In the genomic region with DNA sequence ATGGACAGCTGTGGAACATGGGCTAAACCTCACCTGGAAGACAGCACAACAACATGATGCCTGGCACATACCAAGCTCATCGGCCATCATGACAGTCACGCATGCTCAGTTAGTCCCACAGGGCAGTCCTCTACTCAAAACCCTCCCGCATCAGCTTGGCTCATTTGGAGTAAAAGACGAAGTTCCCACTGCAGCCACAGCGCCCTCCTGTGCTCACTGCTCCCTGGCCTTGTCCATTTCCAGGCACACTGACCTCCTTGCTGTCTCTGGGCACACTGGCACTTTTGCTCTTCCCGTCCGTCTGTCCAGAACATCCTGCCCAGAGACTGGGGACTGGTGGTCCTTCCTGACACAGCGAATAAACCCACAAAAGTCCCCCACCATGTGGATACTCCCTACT, we compare ENCODE assay signal across 19 cellular contexts.
DNase-seq lines count a peak whose midpoint lies in the region; ATAC-seq, FAIRE-seq and TF ChIP-seq lines count a peak whose summit lies in the region.
"Had no signal": no experiment of that assay in that cellular context is flagged by ENCODE, and none has a peak within 500 bp of the region (broad histone marks: within the 10 kb centered on the region; RNA-seq: fewer than 3 reads in every experiment).

No MANE protein-coding gene starts in this region.

- peak; percentile 14 for TF ChIP-seq CTCF in DND-41 (IDR thresholded peaks at IDR 0.05; ENCODE audit: borderline replicate concordance, extremely low read depth, low read length, poor library complexity, severe bottlenecking)
- TF ChIP-seq CTCF in astrocyte of the spinal cord (IDR thresholded peaks at IDR 0.05; ENCODE audit: low read depth, low read length): peak; percentile 3
- TF ChIP-seq CTCF in keratinocyte (optimal IDR thresholded peaks at IDR 0.05 in 1 of 3, IDR thresholded peaks at IDR 0.05 in 1 of 3, conservative IDR thresholded peaks at IDR 0.05 in 1 of 3; ENCODE audit: extremely low read depth in 1 of 3, insufficient read depth in 2 of 3, low read length in 3 of 3): peak in 2 of 3 experiments; percentile 10 to 28

- FAIRE-seq in keratinocyte (lab: Jason Lieb, UNC): no peak
- FAIRE-seq: D721Med had no signal

- H3K36me3 ChIP-seq in DND-41 (ENCODE audit: insufficient read depth, low read length): peaks cover 88% of the 10 kb centered on the region
- H3K36me3 ChIP-seq in H7 (replicated peaks; ENCODE audit: control insufficient read depth, insufficient read depth, low read length): peaks cover 5% of the 10 kb centered on the region
- peaks cover 16 to 22% of the 10 kb centered on the region in 2 experiments for H3K36me3 ChIP-seq in keratinocyte (ENCODE audit: control insufficient read depth in 2 of 2, extremely low read depth in 1 of 2, insufficient read depth in 2 of 2, low read length in 2 of 2)
- H3K36me3 ChIP-seq: prostate gland had no signal

- H2AFZ ChIP-seq in DND-41 (ENCODE audit: low read depth, low read length) (no peak overlapping the region), keratinocyte (ENCODE audit: control insufficient read depth, low read length) (no peak overlapping the region)

- no peak overlapping the region for H3K4me2 ChIP-seq in DND-41 (ENCODE audit: insufficient read depth, low read length)
- no peak overlapping the region for H3K4me2 ChIP-seq in keratinocyte (ENCODE audit: control insufficient read depth, extremely low read depth, insufficient read depth, low read depth, low read length)
- H3K4me2 ChIP-seq: SK-N-SH had no signal

- DNase-seq in DND-41 (no peak), H7 (peak; percentile 64), astrocyte of the spinal cord (ENCODE audit: low read depth, low spot score) (no peak), keratinocyte (ENCODE audit: low read depth, low spot score) (no peak), NCI-H82 treated with DMSO at 0.1 percent for 48 hours (lab: John Stamatoyannopoulos, UW; ENCODE audit: unreplicated experiment) (no peak), DMS114 treated with DMSO at 0.1 percent for 48 hours (lab: John Stamatoyannopoulos, UW; ENCODE audit: unreplicated experiment) (no peak), ureter (ENCODE audit: low spot score) (no peak)
- DNase-seq: activated effector memory CD4-positive, alpha-beta T cell treated with Interleukin-2 at 50 U/mL for 16 hours; AML-193; aorta; heart left ventricle; NCI-H2029; NCI-H510A treated with DMSO at 0.1 percent for 48 hours; OCI-M1; SK-N-SH had no signal

- in situ Hi-C loops in astrocyte of the spinal cord (cut with HindIII; ENCODE audit: low sequenced_read_pairs): no loop called here

- dilution Hi-C loops in keratinocyte (cut with MboI; ENCODE audit: extremely low pct_ligation_motif_present, low sequenced_read_pairs): no loop called here

- H3K9me3 ChIP-seq in DND-41 (ENCODE audit: insufficient read depth, low read length, severe bottlenecking): no peaks in the 10 kb centered on the region
- H3K9me3 ChIP-seq in keratinocyte (ENCODE audit: control insufficient read depth, low read depth, low read length): no peaks in the 10 kb centered on the region
- H3K9me3 ChIP-seq: heart left ventricle, prostate gland, SK-N-SH had no signal

- H4K20me1 ChIP-seq in DND-41 (ENCODE audit: insufficient read depth, low read length) (peaks cover 24% of the 10 kb centered on the region), keratinocyte (ENCODE audit: control insufficient read depth, extremely low read depth, insufficient read depth, low read length) (peaks cover 2% of the 10 kb centered on the region)

- no peaks in the 10 kb centered on the region for H3K9me1 ChIP-seq in keratinocyte (ENCODE audit: control insufficient read depth, extremely low read depth, insufficient read depth, low read length)

- H3K4me3 ChIP-seq in DND-41 (ENCODE audit: low read depth in 1 of 2, low read length in 2 of 2) (no peak overlapping the region), H7 (ENCODE audit: insufficient read depth, low read depth, low read length) (no peak overlapping the region), astrocyte of the spinal cord (ENCODE audit: low read depth, low read length) (no peak overlapping the region), keratinocyte (ENCODE audit: control insufficient read depth in 2 of 3, extremely low read depth in 1 of 3, insufficient read depth in 2 of 3, low read depth in 1 of 3, low read length in 3 of 3) (no peak overlapping the region)
- H3K4me3 ChIP-seq: heart left ventricle, prostate gland had no signal

- no peak overlapping the region for H3K9ac ChIP-seq in DND-41 (ENCODE audit: low read depth, low read length)
- H3K9ac ChIP-seq in keratinocyte (ENCODE audit: control insufficient read depth, extremely low read depth, insufficient read depth, low read length): no peak overlapping the region
- H3K9ac ChIP-seq: SK-N-SH had no signal

- H3K27ac ChIP-seq in DND-41 (ENCODE audit: low read length): no peak overlapping the region
- H3K27ac ChIP-seq in keratinocyte (ENCODE audit: control insufficient read depth, insufficient read depth, low read length): no peak overlapping the region
- H3K27ac ChIP-seq: prostate gland had no signal

- H3K27me3 ChIP-seq in DND-41 (ENCODE audit: insufficient read depth, low read length, poor library complexity) (no peaks in the 10 kb centered on the region), H7 (ENCODE audit: control insufficient read depth, insufficient read depth, low read length) (no peaks in the 10 kb centered on the region), keratinocyte (ENCODE audit: control insufficient read depth, extremely low read depth, insufficient read depth, low read length) (no peaks in the 10 kb centered on the region)
- H3K27me3 ChIP-seq: heart left ventricle had no signal

- ATAC-seq in DND-41 (ENCODE audit: insufficient read depth, low read depth) (no peak), HG03139 (IDR thresholded peaks at IDR 0.05; ENCODE audit: unreplicated experiment) (no peak)
- ATAC-seq: left lobe of liver had no signal

- H3K4me1 ChIP-seq in DND-41 (ENCODE audit: insufficient read depth, low read length) (no peaks in the 10 kb centered on the region), keratinocyte (ENCODE audit: control insufficient read depth, extremely low read depth, insufficient read depth, low read length) (no peaks in the 10 kb centered on the region)
- H3K4me1 ChIP-seq: prostate gland had no signal

- H3K79me2 ChIP-seq in DND-41 (ENCODE audit: insufficient read depth, low read length): peaks cover 69% of the 10 kb centered on the region
- peaks cover 55% of the 10 kb centered on the region for H3K79me2 ChIP-seq in keratinocyte (ENCODE audit: control insufficient read depth, insufficient read depth, low read length)
